Comparison of ENCODE assay signal across 9 cellular contexts in genomic region chr1:56330400-56331026, GRCh38.
DNase-seq lines count a peak whose midpoint lies in the region; ATAC-seq and TF ChIP-seq lines count a peak whose summit lies in the region.
"Had no signal": no experiment of that assay in that cellular context is flagged by ENCODE, and none has a peak within 500 bp of the region (broad histone marks: within the 10 kb centered on the region; RNA-seq: fewer than 3 reads in every experiment).

No MANE protein-coding gene starts in this region.

- no peak overlapping the region for H3K4me3 ChIP-seq in adrenal gland

- H3K4me3 Mint-ChIP-seq in Calu3 (ENCODE audit: low read depth, unreplicated experiment), result peak overlapping the region; percentile 24
- H3K4me3 Mint-ChIP-seq in dendritic cell treated with granulocyte-macrophage colony-stimulating factor and Interleukin-4, amounts not matched to agents 40 ng/mL and 50 ng/mL, for 4 days, result no peak overlapping the region
- H3K4me3 Mint-ChIP-seq in activated CD4-positive, alpha-beta T cell treated with anti-CD3 and anti-CD28 coated beads, Interleukin-2, amount 10 ng/mL, durations not matched to agents 24 days and 14 days, result no peak overlapping the region
- H3K4me3 Mint-ChIP-seq: activated naive CD8-positive, alpha-beta T cell treated with anti-CD3 and anti-CD28 coated beads, Interleukin-2, amount 10 ng/mL, durations not matched to agents 7 days and 5 days had no signal

- TF ChIP-seq POLR2A in adrenal gland (IDR thresholded peaks at IDR 0.05), result no peak

- 71 to 90% (median 79%) methylated on average over 1 of the region's 1 CpG for WGBS in adrenal gland, 4 donors

- H3K27ac ChIP-seq in adrenal gland, result no peak overlapping the region

- no TSS peak for BruUV-seq in Calu3 (replicated peaks; lab: Mats Ljungman, UMichigan)

- CTCF ChIA-PET in Calu3 (lab: Charles Lee), result no interaction called here

- H3K27me3 Mint-ChIP-seq in Calu3 (ENCODE audit: unreplicated experiment), result no peaks in the 10 kb centered on the region
- H3K27me3 Mint-ChIP-seq in dendritic cell treated with granulocyte-macrophage colony-stimulating factor and Interleukin-4, amounts not matched to agents 40 ng/mL and 50 ng/mL, for 4 days, result peaks cover 4% of the 10 kb centered on the region
- H3K27me3 Mint-ChIP-seq in activated CD4-positive, alpha-beta T cell treated with anti-CD3 and anti-CD28 coated beads, Interleukin-2, amount 10 ng/mL, durations not matched to agents 24 days and 14 days, result no peaks in the 10 kb centered on the region
- H3K27me3 Mint-ChIP-seq: activated naive CD8-positive, alpha-beta T cell treated with anti-CD3 and anti-CD28 coated beads, Interleukin-2, amount 10 ng/mL, durations not matched to agents 7 days and 5 days had no signal

- DNase-seq in Calu3 (no peak), NCI-H128 (lab: John Stamatoyannopoulos, UW; ENCODE audit: unreplicated experiment) (no peak), head of caudate nucleus (no peak), adrenal gland (no peak)
- no peak for DNase-seq in activated CD4-positive, alpha-beta T cell treated with anti-CD3 and anti-CD28 coated beads, Interleukin-2, amount 10 ng/mL, durations not matched to agents 24 days and 14 days
- DNase-seq: activated naive CD8-positive, alpha-beta T cell treated with anti-CD3 and anti-CD28 coated beads, Interleukin-2, amount 10 ng/mL, durations not matched to agents 7 days and 5 days had no signal

- H3K36me3 Mint-ChIP-seq in Calu3 (ENCODE audit: insufficient read depth, unreplicated experiment), result no peaks in the 10 kb centered on the region
- H3K36me3 Mint-ChIP-seq in dendritic cell treated with granulocyte-macrophage colony-stimulating factor and Interleukin-4, amounts not matched to agents 40 ng/mL and 50 ng/mL, for 4 days (ENCODE audit: low read depth), result no peaks in the 10 kb centered on the region
- no peaks in the 10 kb centered on the region for H3K36me3 Mint-ChIP-seq in activated CD4-positive, alpha-beta T cell treated with anti-CD3 and anti-CD28 coated beads, Interleukin-2, amount 10 ng/mL, durations not matched to agents 24 days and 14 days (ENCODE audit: low read depth)
- H3K36me3 Mint-ChIP-seq: activated naive CD8-positive, alpha-beta T cell treated with anti-CD3 and anti-CD28 coated beads, Interleukin-2, amount 10 ng/mL, durations not matched to agents 7 days and 5 days had no signal

- H3K9me3 Mint-ChIP-seq in Calu3 (ENCODE audit: low read depth, unreplicated experiment), result no peaks in the 10 kb centered on the region
- no peaks in the 10 kb centered on the region for H3K9me3 Mint-ChIP-seq in dendritic cell treated with granulocyte-macrophage colony-stimulating factor and Interleukin-4, amounts not matched to agents 40 ng/mL and 50 ng/mL, for 4 days
- no peaks in the 10 kb centered on the region for H3K9me3 Mint-ChIP-seq in activated CD4-positive, alpha-beta T cell treated with anti-CD3 and anti-CD28 coated beads, Interleukin-2, amount 10 ng/mL, durations not matched to agents 24 days and 14 days
- H3K9me3 Mint-ChIP-seq: activated naive CD8-positive, alpha-beta T cell treated with anti-CD3 and anti-CD28 coated beads, Interleukin-2, amount 10 ng/mL, durations not matched to agents 7 days and 5 days had no signal

- TF ChIP-seq CTCF in Calu3 (IDR thresholded peaks at IDR 0.05; ENCODE audit: unreplicated experiment), result no peak
- no peak for TF ChIP-seq CTCF in adrenal gland (IDR thresholded peaks at IDR 0.05)

- no peaks in the 10 kb centered on the region for H3K9me3 ChIP-seq in adrenal gland (replicated peaks in 1 of 3)

- H3K4me1 Mint-ChIP-seq in Calu3 (ENCODE audit: low read depth, unreplicated experiment), result peaks cover 46% of the 10 kb centered on the region
- peaks cover 28% of the 10 kb centered on the region for H3K4me1 Mint-ChIP-seq in dendritic cell treated with granulocyte-macrophage colony-stimulating factor and Interleukin-4, amounts not matched to agents 40 ng/mL and 50 ng/mL, for 4 days (ENCODE audit: low read depth)
- H3K4me1 Mint-ChIP-seq in activated CD4-positive, alpha-beta T cell treated with anti-CD3 and anti-CD28 coated beads, Interleukin-2, amount 10 ng/mL, durations not matched to agents 24 days and 14 days, result peaks cover 5% of the 10 kb centered on the region

- ATAC-seq in GM21381 (IDR thresholded peaks at IDR 0.05; ENCODE audit: unreplicated experiment), result peak; percentile 92
- peak; percentile 93 for ATAC-seq in HG03460 (IDR thresholded peaks at IDR 0.05; ENCODE audit: unreplicated experiment)

- H3K36me3 ChIP-seq in adrenal gland (replicated peaks in 1 of 2), result no peaks in the 10 kb centered on the region

- peak overlapping the region; percentile 94 for H3K27ac Mint-ChIP-seq in Calu3 (ENCODE audit: unreplicated experiment)
- H3K27ac Mint-ChIP-seq in dendritic cell treated with granulocyte-macrophage colony-stimulating factor and Interleukin-4, amounts not matched to agents 40 ng/mL and 50 ng/mL, for 4 days, result peak overlapping the region; percentile 36
- no peak overlapping the region for H3K27ac Mint-ChIP-seq in activated CD4-positive, alpha-beta T cell treated with anti-CD3 and anti-CD28 coated beads, Interleukin-2, amount 10 ng/mL, durations not matched to agents 24 days and 14 days
- H3K27ac Mint-ChIP-seq: activated naive CD8-positive, alpha-beta T cell treated with anti-CD3 and anti-CD28 coated beads, Interleukin-2, amount 10 ng/mL, durations not matched to agents 7 days and 5 days had no signal

- intact Hi-C loops in Calu3 (cut with micrococcal nuclease; ENCODE audit: unreplicated experiment), result loop anchor here (2.0 to 5.0 kb wide), 4 partner anchors 46 to 248 kb away; partner anchors contain the start of gene PLPP3
- intact Hi-C loops in dendritic cell treated with granulocyte-macrophage colony-stimulating factor and Interleukin-4, amounts not matched to agents 40 ng/mL and 50 ng/mL, for 4 days (cut with micrococcal nuclease), result no loop called here
- intact Hi-C loops in activated CD4-positive, alpha-beta T cell treated with anti-CD3 and anti-CD28 coated beads, Interleukin-2, amount 10 ng/mL, durations not matched to agents 24 days and 14 days (cut with micrococcal nuclease), result no loop called here
- intact Hi-C loops in head of caudate nucleus (cut with DNase I), result no loop called here
- intact Hi-C loops in adrenal gland (cut with DNase I), result no loop called here

- no peaks in the 10 kb centered on the region for H3K4me1 ChIP-seq in adrenal gland (replicated peaks in 1 of 2)

- no peaks in the 10 kb centered on the region for H3K27me3 ChIP-seq in adrenal gland
